In the genomic region with DNA sequence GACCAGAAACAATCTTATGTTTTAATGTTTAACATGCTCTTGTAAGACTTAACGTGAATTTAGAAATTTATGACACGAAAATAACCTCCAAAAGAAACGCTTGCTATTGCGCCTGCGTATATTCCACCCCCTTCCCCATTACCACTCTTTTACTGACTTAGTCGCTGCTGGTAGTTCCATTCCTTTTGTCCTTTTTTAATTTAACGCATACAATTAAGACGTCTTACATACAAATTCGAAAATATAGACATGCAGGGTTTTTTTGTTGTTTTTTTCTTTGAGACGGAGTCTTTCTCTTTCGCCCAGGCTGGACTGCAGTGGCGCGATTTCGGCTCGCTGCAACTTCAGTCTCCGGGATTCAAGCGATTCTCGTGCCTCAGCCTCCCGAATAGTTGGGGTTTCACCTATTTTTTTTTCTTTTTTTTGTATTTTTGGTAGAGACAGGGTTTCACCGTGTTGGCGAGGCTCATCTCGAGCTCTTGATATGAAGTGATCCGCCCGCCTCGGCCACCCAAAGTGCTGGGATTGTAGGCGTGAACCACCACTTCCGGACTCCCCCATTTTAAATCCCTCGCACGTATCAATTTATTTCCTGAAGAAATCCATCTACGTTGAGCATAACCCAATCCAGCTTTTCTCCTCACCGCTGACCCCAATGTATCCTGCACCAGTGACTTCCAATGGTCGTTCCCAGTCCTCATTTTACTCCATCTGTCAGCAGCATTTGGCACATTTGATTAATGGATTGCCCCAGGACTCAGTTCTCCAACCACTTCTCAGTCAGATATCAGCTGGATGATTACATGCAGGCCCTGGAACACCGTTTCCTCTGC, we compare ENCODE assay signal across 8 cellular contexts. TPM values are rescaled to one million over a fixed set of nuclear protein-coding genes. Genes with fewer than 3 reads are reported as not detected.
DNase-seq lines count a peak whose midpoint lies in the region; ATAC-seq, FAIRE-seq and TF ChIP-seq lines count a peak whose summit lies in the region.

No MANE protein-coding gene starts in this region.

- H3K4me3 ChIP-seq in Caco-2 (ENCODE audit: low read depth, low read length) = peak overlapping the region; percentile 47
- H3K4me3 ChIP-seq in PC-3 (ENCODE audit: low read length) = peak overlapping the region; percentile 79
- H3K4me3 ChIP-seq in pancreas = peak overlapping the region; percentile 74 to 97 (median 92)

- H3K9me3 ChIP-seq in Caco-2 = no peaks in the 10 kb centered on the region
- no peaks in the 10 kb centered on the region for H3K9me3 ChIP-seq in PC-3 (ENCODE audit: low read length)
- H3K9me3 ChIP-seq in pancreas = no peaks in the 10 kb centered on the region

- H2AFZ ChIP-seq in PC-3 (ENCODE audit: low read length) = peak overlapping the region; percentile 94

- H3K79me2 ChIP-seq in PC-3 (ENCODE audit: low read length) = peaks cover 43% of the 10 kb centered on the region

- H3K36me3 ChIP-seq in Caco-2 (ENCODE audit: control insufficient read depth, insufficient read depth, low read length) (peaks cover 2% of the 10 kb centered on the region; the same call in 1 of the 2 replicates), PC-3 (ENCODE audit: low read depth, low read length) (peaks cover 12% of the 10 kb centered on the region; the same call in 1 of the 2 replicates), pancreas (no peaks in the 10 kb centered on the region)

- FAIRE-seq in pancreas (lab: Jason Lieb, UNC) = no peak

- H4K20me1 ChIP-seq in PC-3 (ENCODE audit: low read length) = no peaks in the 10 kb centered on the region

- H3K4me2 ChIP-seq in PC-3 (ENCODE audit: low read length) = peak overlapping the region; percentile 83

- CTCF ChIA-PET in Caco-2 (lab: Charles Lee) = interaction anchor here (0.7 to 2.3 kb wide), 4 partner anchors 11 to 207 kb away, joined by 3 to 14 read pairs (median 3); a partner anchor contains a TSS
- CTCF ChIA-PET in PC-3 (lab: Charles Lee) = interaction anchor here (0.6 to 2.0 kb wide), 3 partner anchors 11 to 473 kb away, joined by 4 to 15 read pairs (median 7); no protein-coding TSS in a partner anchor

- H3K27me3 ChIP-seq in Caco-2 (replicated peaks; ENCODE audit: control insufficient read depth, insufficient read depth, low read length) = no peaks in the 10 kb centered on the region
- H3K27me3 ChIP-seq in PC-3 (ENCODE audit: low read length) = no peaks in the 10 kb centered on the region
- no peaks in the 10 kb centered on the region for H3K27me3 ChIP-seq in pancreas

- peak overlapping the region; percentile 96 for H3K4me3 Mint-ChIP-seq in Caco-2 (ENCODE audit: unreplicated experiment)

- H3K27ac ChIP-seq in PC-3 (ENCODE audit: low read length) = no peak overlapping the region
- peak overlapping the region; percentile 83 to 92 (median 90) for H3K27ac ChIP-seq in pancreas

- H3K9me2 ChIP-seq in PC-3 (replicated peaks; ENCODE audit: low read length) = no peaks in the 10 kb centered on the region

- TF ChIP-seq CTCF in Caco-2 (IDR thresholded peaks at IDR 0.05; ENCODE audit: insufficient read depth in 1 of 2, low read depth in 1 of 2, low read length in 1 of 2, severe bottlenecking in 1 of 2, unreplicated experiment in 1 of 2) = no peak
- peak; percentile 21; the same call in 1 of the 2 replicates for TF ChIP-seq CTCF in PC-3 (conservative IDR thresholded peaks at IDR 0.05; ENCODE audit: low read depth, low read length)
- TF ChIP-seq CTCF in pancreas (IDR thresholded peaks at IDR 0.05) = no peak

- POLR2A ChIA-PET in Caco-2 (lab: Charles Lee) (interaction anchor here (0.6 to 1.9 kb wide), 7 partner anchors 11 to 567 kb away, joined by 3 to 11 read pairs (median 4); a partner anchor contains a TSS), PC-3 (lab: Charles Lee; ENCODE audit: unreplicated experiment) (interaction anchor here (0.6 to 0.7 kb wide), 3 partner anchors 11 to 306 kb away, joined by 3 to 6 read pairs (median 4); no protein-coding TSS in a partner anchor)

- H3K4me1 Mint-ChIP-seq in Caco-2 (ENCODE audit: low read depth, unreplicated experiment) = peaks cover 8% of the 10 kb centered on the region

- no peaks in the 10 kb centered on the region for H3K27me3 Mint-ChIP-seq in Caco-2 (ENCODE audit: insufficient read depth, unreplicated experiment)

- H3F3A ChIP-seq in PC-3 (ENCODE audit: low read length, unreplicated experiment) = no peaks in the 10 kb centered on the region

- H3K9me3 Mint-ChIP-seq in Caco-2 (ENCODE audit: unreplicated experiment) = no peaks in the 10 kb centered on the region

- WGBS in pancreas, 2 donors = 6 to 8% methylated on average over 33 of the region's 33 CpGs

- BruUV-seq in Caco-2 (replicated peaks; lab: Mats Ljungman, UMichigan) (TSS peak; percentile 100), PC-3 (replicated peaks; lab: Mats Ljungman, UMichigan) (TSS peak; percentile 99)

- H3K9ac ChIP-seq in PC-3 (ENCODE audit: low read length) = peak overlapping the region; percentile 87

- intact Hi-C loops in Caco-2 (cut with micrococcal nuclease; ENCODE audit: unreplicated experiment) (no loop called here), PC-3 (cut with micrococcal nuclease) (loop anchor here (10.0 kb wide), 1 partner anchor 1991 kb away; no protein-coding TSS in a partner anchor), pancreas (cut with DNase I) (no loop called here)

- ATAC-seq in GM19438 (IDR thresholded peaks at IDR 0.05; ENCODE audit: low read depth, unreplicated experiment) (peak; percentile 45), HG03460 (IDR thresholded peaks at IDR 0.05; ENCODE audit: unreplicated experiment) (peak; percentile 42), PC-3 (peak; percentile 60), pancreas (peak; percentile 63 to 80 (median 74))

- DNase-seq in Caco-2 (peak in 1 of 2 experiments; percentile 10), PC-3 (no peak), germinal center (ENCODE audit: low spot score) (peak; percentile 81), pancreas (peak in 5 of 6 donors; percentile 34 to 69 (median 46)), inferior parietal cortex (ENCODE audit: extremely low spot score) (no peak)
- DNase-seq in activated naive CD4-positive, alpha-beta T cell treated with anti-CD3 and anti-CD28 coated beads, Interleukin-2, amount 50 U/mL, for 16 hours = peak; percentile 43

- H3K4me1 ChIP-seq in Caco-2 = no peaks in the 10 kb centered on the region
- peaks cover 10% of the 10 kb centered on the region; the same call in 1 of the 2 replicates for H3K4me1 ChIP-seq in PC-3 (ENCODE audit: insufficient read depth, low read length)
- peaks cover 0 to 5% (median 0%) of the 10 kb centered on the region in 3 donors for H3K4me1 ChIP-seq in pancreas

- peaks cover 34% of the 10 kb centered on the region for H3K36me3 Mint-ChIP-seq in Caco-2 (ENCODE audit: insufficient read depth, unreplicated experiment)

- H3K27ac Mint-ChIP-seq in Caco-2 (ENCODE audit: unreplicated experiment) = peak overlapping the region; percentile 98

RNA-seq across cellular contexts. Expression of a gene that starts 0.7 kb away (rescaled TPM):
- total RNA-seq in Caco-2 (2022) (14.6 and 17.3 TPM in 2 replicates), PC-3 (2014; rRNA removed) (10.6 and 14.8 TPM in 2 replicates), pancreas (1 to 10 TPM; 3.7 to 5.7 (median 4.4) TPM)
- 10 to 100 TPM in 1 of 2 donors, 1 to 10 TPM in 1; 7.1 to 13.2 TPM for polyA plus RNA-seq in pancreas

RNA-seq across cellular contexts. Expression of a gene that starts 22.7 kb away (rescaled TPM):
- total RNA-seq in Caco-2 (2022) (not detected in 2 replicates), PC-3 (2014; rRNA removed) (not detected in 2 replicates), pancreas (not detected)
- not detected for polyA plus RNA-seq in pancreas

RNA-seq across cellular contexts. Expression of a gene that starts 34.5 kb away (rescaled TPM):
- total RNA-seq in Caco-2 (2022) = 0.32 and 0.41 TPM in 2 replicates
- total RNA-seq in PC-3 (2014; rRNA removed) = 0.04 TPM in 1 of 2 replicates, not detected in the other
- 10 to 100 TPM in 1 of 6 donors, 1 to 10 TPM in 2, under 1 TPM in 3; 0.74 to 10.3 (median 1.4) TPM for total RNA-seq in pancreas
- 1 to 10 TPM in 1 of 2 donors, under 1 TPM in 1; 0.72 to 1.2 TPM for polyA plus RNA-seq in pancreas

RNA-seq across cellular contexts. Expression of a gene that starts 37.3 kb away (rescaled TPM):
- total RNA-seq in Caco-2 (2022) = not detected in 2 replicates
- 0.58 and 0.69 TPM in 2 replicates for total RNA-seq in PC-3 (2014; rRNA removed)
- 1 to 10 TPM in 1 of 6 donors, under 1 TPM in 5; 0.43 to 1.3 (median 0.80) TPM for total RNA-seq in pancreas
- polyA plus RNA-seq in pancreas = under 1 TPM; 0.26 to 0.30 TPM

Comparison
In these comparisons a context has a peak if more than half of its experiments do, and no peak if none do; other contexts are left out.
1. DNase-seq: peak in activated naive CD4-positive, alpha-beta T cell treated with anti-CD3 and anti-CD28 coated beads, Interleukin-2, amount 50 U/mL, for 16 hours (single experiment), germinal center (single experiment) and pancreas (5 of 6); none in PC-3 (single experiment) and inferior parietal cortex (single experiment).
2. Peak in every context shown above with its lines, with median percentiles within 50 percentile points of each other: H3K4me3 ChIP-seq and ATAC-seq.